1 cellular context compared by ENCODE assay signal in genomic region chr1:39758556-39759435, GRCh38.
TF ChIP-seq lines count a peak whose summit lies in the region.

No MANE protein-coding gene starts in this region.

TF ChIP-seq in SK-N-SH, 30 proteins besides CTCF, POLR2A, EP300 and RAD21 (continued from another document):
- TF ChIP-seq, protein P1, sequence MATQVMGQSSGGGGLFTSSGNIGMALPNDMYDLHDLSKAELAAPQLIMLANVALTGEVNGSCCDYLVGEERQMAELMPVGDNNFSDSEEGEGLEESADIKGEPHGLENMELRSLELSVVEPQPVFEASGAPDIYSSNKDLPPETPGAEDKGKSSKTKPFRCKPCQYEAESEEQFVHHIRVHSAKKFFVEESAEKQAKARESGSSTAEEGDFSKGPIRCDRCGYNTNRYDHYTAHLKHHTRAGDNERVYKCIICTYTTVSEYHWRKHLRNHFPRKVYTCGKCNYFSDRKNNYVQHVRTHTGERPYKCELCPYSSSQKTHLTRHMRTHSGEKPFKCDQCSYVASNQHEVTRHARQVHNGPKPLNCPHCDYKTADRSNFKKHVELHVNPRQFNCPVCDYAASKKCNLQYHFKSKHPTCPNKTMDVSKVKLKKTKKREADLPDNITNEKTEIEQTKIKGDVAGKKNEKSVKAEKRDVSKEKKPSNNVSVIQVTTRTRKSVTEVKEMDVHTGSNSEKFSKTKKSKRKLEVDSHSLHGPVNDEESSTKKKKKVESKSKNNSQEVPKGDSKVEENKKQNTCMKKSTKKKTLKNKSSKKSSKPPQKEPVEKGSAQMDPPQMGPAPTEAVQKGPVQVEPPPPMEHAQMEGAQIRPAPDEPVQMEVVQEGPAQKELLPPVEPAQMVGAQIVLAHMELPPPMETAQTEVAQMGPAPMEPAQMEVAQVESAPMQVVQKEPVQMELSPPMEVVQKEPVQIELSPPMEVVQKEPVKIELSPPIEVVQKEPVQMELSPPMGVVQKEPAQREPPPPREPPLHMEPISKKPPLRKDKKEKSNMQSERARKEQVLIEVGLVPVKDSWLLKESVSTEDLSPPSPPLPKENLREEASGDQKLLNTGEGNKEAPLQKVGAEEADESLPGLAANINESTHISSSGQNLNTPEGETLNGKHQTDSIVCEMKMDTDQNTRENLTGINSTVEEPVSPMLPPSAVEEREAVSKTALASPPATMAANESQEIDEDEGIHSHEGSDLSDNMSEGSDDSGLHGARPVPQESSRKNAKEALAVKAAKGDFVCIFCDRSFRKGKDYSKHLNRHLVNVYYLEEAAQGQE (IDR thresholded peaks at IDR 0.05; ENCODE audit: low read depth, low read length): no peak
- TF ChIP-seq GABPA (IDR thresholded peaks at IDR 0.05; ENCODE audit: low read depth) (no peak), ZBTB33 (IDR thresholded peaks at IDR 0.05; ENCODE audit: borderline replicate concordance, low read depth) (no peak)
- TF ChIP-seq, protein P2, sequence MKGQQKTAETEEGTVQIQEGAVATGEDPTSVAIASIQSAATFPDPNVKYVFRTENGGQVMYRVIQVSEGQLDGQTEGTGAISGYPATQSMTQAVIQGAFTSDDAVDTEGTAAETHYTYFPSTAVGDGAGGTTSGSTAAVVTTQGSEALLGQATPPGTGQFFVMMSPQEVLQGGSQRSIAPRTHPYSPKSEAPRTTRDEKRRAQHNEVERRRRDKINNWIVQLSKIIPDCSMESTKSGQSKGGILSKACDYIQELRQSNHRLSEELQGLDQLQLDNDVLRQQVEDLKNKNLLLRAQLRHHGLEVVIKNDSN (IDR thresholded peaks at IDR 0.05; ENCODE audit: borderline replicate concordance, low read depth): no peak
